In the genomic region with DNA sequence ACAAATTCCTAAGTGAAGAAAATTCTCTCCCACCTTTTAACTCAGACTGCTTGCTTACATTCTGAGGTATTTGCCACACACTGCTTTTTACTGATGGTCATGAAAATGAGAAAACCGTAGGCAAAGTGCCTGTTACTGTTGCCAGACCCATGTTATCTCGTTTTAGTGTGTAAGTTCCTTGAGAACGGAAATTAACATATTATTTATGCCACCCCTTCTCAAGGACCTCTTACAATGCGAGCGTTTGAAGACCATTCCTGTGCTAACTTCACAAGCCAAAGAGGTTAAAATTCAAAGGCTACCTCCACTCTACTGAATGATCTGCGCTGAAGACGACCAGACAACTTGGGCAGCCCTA, we compare ENCODE assay signal across 8 cellular contexts. TPM values are rescaled to one million over a fixed set of nuclear protein-coding genes. Genes with fewer than 3 reads are reported as not detected.
DNase-seq lines count a peak whose midpoint lies in the region; ATAC-seq and TF ChIP-seq lines count a peak whose summit lies in the region.

No MANE protein-coding gene starts in this region.

- peak overlapping the region; percentile 95 for H3K4me3 Mint-ChIP-seq in stimulated activated naive CD8-positive, alpha-beta T cell treated with anti-CD3 and anti-CD28 coated beads, Interleukin-15, Interleukin-2, amounts not matched to agents 100 ng/mL and 50 ng/mL, for 24 hours
- peak overlapping the region; percentile 86 for H3K4me3 Mint-ChIP-seq in MCF 10A (ENCODE audit: unreplicated experiment)

- intact Hi-C loops in MCF 10A (cut with micrococcal nuclease) (no loop called here), mucosa of descending colon (cut with DNase I, micrococcal nuclease) (no loop called here)

- H3K4me1 ChIP-seq in mucosa of descending colon (ENCODE audit: low read depth) = peaks cover 17% of the 10 kb centered on the region

- no peak for DNase-seq in stimulated activated naive CD8-positive, alpha-beta T cell treated with anti-CD3 and anti-CD28 coated beads, Interleukin-15, Interleukin-2, amounts not matched to agents 100 U/mL and 50 U/mL, for 24 hours
- no peak for DNase-seq in MCF 10A (ENCODE audit: unreplicated experiment)
- DNase-seq in mucosa of descending colon = no peak
- no peak for DNase-seq in left lobe of liver (ENCODE audit: low spot score)
- DNase-seq in HEK293T (ENCODE audit: extremely low spot score) = no peak
- DNase-seq in NCI-H2196 treated with DMSO at 0.1 percent for 48 hours (lab: John Stamatoyannopoulos, UW; ENCODE audit: unreplicated experiment) = no peak

- H3K27me3 Mint-ChIP-seq in stimulated activated naive CD8-positive, alpha-beta T cell treated with anti-CD3 and anti-CD28 coated beads, Interleukin-15, Interleukin-2, amounts not matched to agents 100 ng/mL and 50 ng/mL, for 24 hours = no peaks in the 10 kb centered on the region
- H3K27me3 Mint-ChIP-seq in MCF 10A (ENCODE audit: insufficient read depth, unreplicated experiment) = no peaks in the 10 kb centered on the region

- peak overlapping the region; percentile 100 for H3K27ac Mint-ChIP-seq in stimulated activated naive CD8-positive, alpha-beta T cell treated with anti-CD3 and anti-CD28 coated beads, Interleukin-15, Interleukin-2, amounts not matched to agents 100 ng/mL and 50 ng/mL, for 24 hours
- H3K27ac Mint-ChIP-seq in MCF 10A (ENCODE audit: low read depth, unreplicated experiment) = peak overlapping the region; percentile 99

- no peak for TF ChIP-seq CTCF in MCF 10A (IDR thresholded peaks at IDR 0.05; ENCODE audit: unreplicated experiment)
- no peak for TF ChIP-seq CTCF in mucosa of descending colon (IDR thresholded peaks at IDR 0.05)

- H3K4me1 Mint-ChIP-seq in stimulated activated naive CD8-positive, alpha-beta T cell treated with anti-CD3 and anti-CD28 coated beads, Interleukin-15, Interleukin-2, amounts not matched to agents 100 ng/mL and 50 ng/mL, for 24 hours (ENCODE audit: low read depth) = peaks cover 54% of the 10 kb centered on the region
- peaks cover 33% of the 10 kb centered on the region for H3K4me1 Mint-ChIP-seq in MCF 10A (ENCODE audit: insufficient read depth, unreplicated experiment)

- H3K9me3 Mint-ChIP-seq in stimulated activated naive CD8-positive, alpha-beta T cell treated with anti-CD3 and anti-CD28 coated beads, Interleukin-15, Interleukin-2, amounts not matched to agents 100 ng/mL and 50 ng/mL, for 24 hours = no peaks in the 10 kb centered on the region
- no peaks in the 10 kb centered on the region for H3K9me3 Mint-ChIP-seq in MCF 10A (ENCODE audit: unreplicated experiment)

- CTCF ChIA-PET in MCF 10A (lab: Yijun Ruan, JAX) = interaction anchor here (0.7 to 1.9 kb wide), 14 partner anchors 8 to 651 kb away, joined by 3 to 7 read pairs (median 3); no protein-coding TSS in a partner anchor
- CTCF ChIA-PET in HEK293T (lab: Yijun Ruan, JAX) = interaction anchor here (0.5 to 1.4 kb wide), 2 partner anchors 213 to 235 kb away, joined by 3 to 5 read pairs; no protein-coding TSS in a partner anchor

- BruUV-seq in MCF 10A (replicated peaks; lab: Mats Ljungman, UMichigan) = TSS peak; percentile 54

- no peaks in the 10 kb centered on the region for H3K9me3 ChIP-seq in mucosa of descending colon

- H3K36me3 Mint-ChIP-seq in stimulated activated naive CD8-positive, alpha-beta T cell treated with anti-CD3 and anti-CD28 coated beads, Interleukin-15, Interleukin-2, amounts not matched to agents 100 ng/mL and 50 ng/mL, for 24 hours (ENCODE audit: low read depth) = peaks cover 17% of the 10 kb centered on the region
- peaks cover 12% of the 10 kb centered on the region for H3K36me3 Mint-ChIP-seq in MCF 10A (ENCODE audit: insufficient read depth, unreplicated experiment)

- POLR2A ChIA-PET in MCF 10A (lab: Yijun Ruan, JAX) (interaction anchor here (0.6 to 2.7 kb wide), 80 partner anchors 9 to 1733 kb away, joined by 3 to 109 read pairs (median 5); partner anchors contain the start of genes AIDA, BROX, CNIH4 and DEGS1), HEK293T (lab: Yijun Ruan, JAX) (interaction anchor here (0.7 to 1.7 kb wide), 10 partner anchors 9 to 215 kb away, joined by 3 to 10 read pairs (median 4); partner anchors contain the start of genes DEGS1 and FBXO28)

- H3K4me3 ChIP-seq in mucosa of descending colon = peak overlapping the region; percentile 78

- no peak for ATAC-seq in stimulated activated naive CD8-positive, alpha-beta T cell treated with anti-CD3 and anti-CD28 coated beads, Interleukin-15, Interleukin-2, amounts not matched to agents 100 U/mL and 50 U/mL, for 24 hours
- ATAC-seq in mucosa of descending colon = no peak
- no peak for ATAC-seq in left lobe of liver
- ATAC-seq in HG03432 (IDR thresholded peaks at IDR 0.05; ENCODE audit: unreplicated experiment) = no peak

- H3K36me3 ChIP-seq in mucosa of descending colon (ENCODE audit: low read depth) = no peaks in the 10 kb centered on the region

TF ChIP-seq in HEK293T, 16 proteins besides CTCF, POLR2A, EP300 and RAD21:
- TF ChIP-seq ARNT (IDR thresholded peaks at IDR 0.05) (no peak), NFRKB (IDR thresholded peaks at IDR 0.05) (no peak), HDGF (IDR thresholded peaks at IDR 0.05; ENCODE audit: borderline replicate concordance) (no peak), TARDBP (IDR thresholded peaks at IDR 0.05) (no peak), ZNF384 (IDR thresholded peaks at IDR 0.05) (no peak), SP1 (IDR thresholded peaks at IDR 0.05) (no peak), LEF1 (IDR thresholded peaks at IDR 0.05; ENCODE audit: borderline replicate concordance) (no peak), FOXM1 (IDR thresholded peaks at IDR 0.05; ENCODE audit: borderline replicate concordance) (no peak), CTBP1 (IDR thresholded peaks at IDR 0.05; ENCODE audit: borderline replicate concordance) (no peak), ELF4 (IDR thresholded peaks at IDR 0.05) (no peak), L3MBTL2 (conservative IDR thresholded peaks at IDR 0.05) (no peak), FOXK2 (IDR thresholded peaks at IDR 0.05) (no peak), FOXA1 (IDR thresholded peaks at IDR 0.05) (no peak)

RNA-seq across cellular contexts. Expression of gene NVL, which starts 0.5 kb away (rescaled TPM):
- 69.8 and 81.5 TPM in 2 replicates for total RNA-seq in MCF 10A (2022)
- 10 to 100 TPM; 32.2 to 45.6 (median 34.7) TPM for total RNA-seq in mucosa of descending colon
- total RNA-seq in left lobe of liver = 8.0 TPM

RNA-seq across cellular contexts. Expression of gene CNIH4, which starts 27.2 kb away (rescaled TPM):
- 190 and 212 TPM in 2 replicates for total RNA-seq in MCF 10A (2022)
- total RNA-seq in mucosa of descending colon = 10 to 100 TPM; 53.3 to 60.5 (median 54.7) TPM
- 14.9 TPM for total RNA-seq in left lobe of liver
